8 cellular contexts compared by ENCODE assay signal in the genomic region with DNA sequence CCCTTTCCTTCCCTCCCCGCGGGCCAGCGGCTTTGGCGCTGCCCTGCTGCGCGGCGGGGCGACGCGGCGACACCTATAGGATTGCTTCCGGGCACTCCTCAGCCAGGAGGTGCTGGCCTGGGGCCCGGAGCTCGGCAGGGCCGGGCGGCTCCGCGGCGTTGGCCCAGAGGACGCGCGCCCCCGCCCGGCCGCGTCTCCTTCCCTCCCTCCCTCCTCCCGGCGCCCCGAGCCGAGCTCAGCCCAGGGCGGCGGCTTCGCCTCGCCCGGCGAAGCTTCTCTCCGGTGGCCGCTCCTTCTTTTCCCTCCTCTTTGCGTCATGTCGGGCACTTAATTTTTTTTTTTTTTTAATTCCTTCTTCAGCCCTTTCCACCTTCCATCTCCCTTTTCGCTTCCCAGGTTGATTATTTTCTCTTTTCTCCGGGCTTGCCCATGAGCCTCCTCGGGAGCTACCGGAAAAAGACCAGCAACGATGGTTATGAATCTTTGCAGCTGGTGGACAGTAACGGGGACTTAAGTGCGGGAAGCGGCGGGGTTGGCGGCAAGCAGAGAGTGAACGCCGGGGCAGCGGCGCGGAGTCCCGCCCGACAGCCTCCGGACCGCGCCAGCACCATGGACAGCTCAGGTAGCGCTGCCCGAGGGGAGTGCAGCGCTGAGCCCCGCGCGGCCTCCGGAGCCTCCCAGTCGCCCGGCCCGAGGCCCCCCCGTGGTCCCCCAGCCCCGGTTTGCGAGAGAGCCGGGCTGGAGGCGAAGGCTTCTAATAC. TPM values are rescaled to one million over a fixed set of nuclear protein-coding genes. Genes with fewer than 3 reads are reported as not detected.
DNase-seq lines count a peak whose midpoint lies in the region; ATAC-seq and TF ChIP-seq lines count a peak whose summit lies in the region.

A gene (plus strand): TSS at position 227 of the 761 bp plus-strand sequence. CDS start 203 bp downstream, at position 430.

- no peak within 1 kb of the TSS for H2BK12ac ChIP-seq in trophoblast cell (ENCODE audit: low read length)

- peak within 1 kb of the TSS; percentile 51 for H3K27ac ChIP-seq in angular gyrus (ENCODE audit: low read depth, low read length)
- peak within 1 kb of the TSS; percentile 19 for H3K27ac ChIP-seq in left ventricle myocardium inferior (replicated peaks)
- H3K27ac ChIP-seq in trophoblast cell (ENCODE audit: low read depth, low read length): no peak within 1 kb of the TSS

- H3K4me3 ChIP-seq in MG63 (no peak within 1 kb of the TSS), left ventricle myocardium inferior (peak within 1 kb of the TSS; percentile 66), trophoblast cell (ENCODE audit: low read depth, low read length) (peak within 1 kb of the TSS; percentile 72)

- H3K23ac ChIP-seq in trophoblast cell (ENCODE audit: low read length): no peak within 1 kb of the TSS

- peak; percentile 65 for DNase-seq in MG63
- DNase-seq in left ventricle myocardium inferior: peak; percentile 70
- DNase-seq in trophoblast cell: peak; percentile 55 to 77
- DNase-seq in ureter (ENCODE audit: low spot score): peak; percentile 66
- DNase-seq in NOMO-1 (lab: John Stamatoyannopoulos, UW; ENCODE audit: unreplicated experiment in 2 of 2): no peak

- H4K91ac ChIP-seq in trophoblast cell (ENCODE audit: low read depth, low read length): no peak within 1 kb of the TSS

- H3K79me2 ChIP-seq in trophoblast cell (ENCODE audit: control insufficient read depth, insufficient read depth, low read length, poor library complexity): no peaks in the 10 kb centered on the region

- no peak within 1 kb of the TSS for H2AK5ac ChIP-seq in trophoblast cell (ENCODE audit: low read length)

- H4K12ac ChIP-seq in trophoblast cell (ENCODE audit: low read depth, low read length): no peak within 1 kb of the TSS

- H2BK120ac ChIP-seq in trophoblast cell (ENCODE audit: insufficient read depth, low read length, poor library complexity): no peak within 1 kb of the TSS

- no peaks in the 10 kb centered on the region for H3K79me1 ChIP-seq in trophoblast cell (ENCODE audit: low read length)

- peaks cover 20% of the 10 kb centered on the region for H3K4me1 ChIP-seq in left ventricle myocardium inferior
- H3K4me1 ChIP-seq in trophoblast cell (ENCODE audit: control insufficient read depth in 1 of 2, insufficient read depth in 2 of 2, low read length in 2 of 2): peaks cover 0 to 2% of the 10 kb centered on the region in 2 experiments

- WGBS in trophoblast cell (ENCODE audit: extremely low coverage, insufficient coverage, insufficient read length): no CpG with 5 or more reads among the region's 75 CpGs

- no peak within 1 kb of the TSS for H3K14ac ChIP-seq in trophoblast cell (ENCODE audit: low read length)

- no peak within 1 kb of the TSS for H3K9ac ChIP-seq in trophoblast cell (ENCODE audit: low read length)

- H3K27me3 ChIP-seq in MG63 (peaks cover 11% of the 10 kb centered on the region; the same call in 1 of the 2 replicates), left ventricle myocardium inferior (ENCODE audit: low read depth) (peaks cover 51% of the 10 kb centered on the region), trophoblast cell (ENCODE audit: insufficient read depth, low read length) (no peaks in the 10 kb centered on the region)

- no peak within 1 kb of the TSS for H3K18ac ChIP-seq in trophoblast cell (ENCODE audit: low read length)

- no peak for TF ChIP-seq CTCF in left ventricle myocardium inferior (IDR thresholded peaks at IDR 0.05; ENCODE audit: borderline replicate concordance)

- intact Hi-C loops in T-helper 1 cell treated with Interleukin-12 subunit alpha and Interleukin-12 subunit beta and Interleukin-4 antibody, amounts not matched to agents 30 ng/mL and 1 ng/mL, for 36 hours (cut with micrococcal nuclease): loop anchor here (1.0 to 10.0 kb wide), 4 partner anchors 43 to 375 kb away; a partner anchor contains a TSS
- intact Hi-C loops in left ventricle myocardium inferior (cut with micrococcal nuclease): no loop called here

- peak within 1 kb of the TSS; percentile 92 for H3K4me2 ChIP-seq in trophoblast cell (ENCODE audit: low read length)

- ATAC-seq in GM18502 (IDR thresholded peaks at IDR 0.05; ENCODE audit: poor library complexity, unreplicated experiment): peak; percentile 73

- H3K36me3 ChIP-seq in MG63: no peaks in the 10 kb centered on the region
- H3K36me3 ChIP-seq in left ventricle myocardium inferior: no peaks in the 10 kb centered on the region
- H3K36me3 ChIP-seq in trophoblast cell (ENCODE audit: control insufficient read depth in 1 of 2, insufficient read depth in 2 of 2, low read length in 2 of 2): no peaks in the 10 kb centered on the region

- H3K9me3 ChIP-seq in MG63 (no peaks in the 10 kb centered on the region), left ventricle myocardium inferior (replicated peaks) (no peaks in the 10 kb centered on the region), trophoblast cell (ENCODE audit: insufficient read depth, low read depth, low read length) (no peaks in the 10 kb centered on the region)

- no peak within 1 kb of the TSS for H4K8ac ChIP-seq in trophoblast cell (ENCODE audit: low read depth, low read length)

- no peak within 1 kb of the TSS for H2BK5ac ChIP-seq in trophoblast cell (ENCODE audit: low read depth, low read length, poor library complexity)

- H2AFZ ChIP-seq in trophoblast cell (ENCODE audit: insufficient read depth, low read length, poor library complexity): no peak within 1 kb of the TSS

- no peak within 1 kb of the TSS for H3K4ac ChIP-seq in trophoblast cell (ENCODE audit: low read depth, low read length)

RNA-seq across cellular contexts. Expression of the gene that starts here (rescaled TPM):
- not detected in 2 replicates for total RNA-seq in MG63 (2014; rRNA removed; shearing (Covaris generic); ENCODE audit: low replicate concordance)
- 13.0 and 14.0 TPM in 2 replicates for total RNA-seq in T-helper 1 cell treated with Interleukin-12 subunit alpha and Interleukin-12 subunit beta and Interleukin-4 antibody, amounts not matched to agents 30 ng/mL and 1 ng/mL, for 36 hours
- total RNA-seq in left ventricle myocardium inferior (4.7 TPM), ureter (3.4 TPM)
- polyA plus RNA-seq in trophoblast cell (2013): 14.7 TPM in 2 replicates

Comparison
In these comparisons a context has a peak if more than half of its experiments do, and no peak if none do; other contexts are left out.
1. Peak in DNase-seq in MG63; RNA of the gene not detected or under 1 TPM.
2. DNase-seq: peak in left ventricle myocardium inferior (single experiment), trophoblast cell (2 of 2) and ureter (single experiment); none in NOMO-1 (0 of 2).